In genomic region chr2:117360586-117360985, GRCh38 we compare ENCODE assay signal across 26 cellular contexts.
"Had no signal": no experiment of that assay in that cellular context is flagged by ENCODE, and none has a peak within 500 bp of the region (broad histone marks: within the 10 kb centered on the region; RNA-seq: fewer than 3 reads in every experiment).

No MANE protein-coding gene starts in this region.

- H3K27ac ChIP-seq: heart right ventricle, hepatocyte, left lung, lower lobe of right lung, ovary, skin epidermis, stomach, testis, thyroid gland, upper lobe of right lung had no signal

- DNase-seq: heart right ventricle; kidney glomerular epithelial cell; left colon; left lung; lower lobe of right lung; mammary epithelial cell; mesenchymal stem cell; naive thymus-derived CD4-positive, alpha-beta T cell; ovary; retina; right cardiac atrium; stimulated activated CD4-positive, alpha-beta T cell treated with anti-CD3 and anti-CD28 coated beads, Interleukin-12 subunit alpha, Interleukin-12 subunit beta, amount 100 ng/mL, for 4 hours; stimulated activated CD4-positive, alpha-beta T cell treated with anti-CD3 and anti-CD28 coated beads, Interleukin-15, amount 100 ng/mL, for 24 hours; stimulated activated CD4-positive, alpha-beta T cell treated with anti-CD3 and anti-CD28 coated beads, Interleukin-2, amount 100 ng/mL, for 24 hours; stimulated activated CD4-positive, alpha-beta T cell treated with anti-CD3 and anti-CD28 coated beads, Interleukin-4, amount 100 ng/mL, for 1 hour; stimulated activated naive B cell treated with anti-CD40 and anti-IgM and Interleukin-4, amounts not matched to agents 10 μg/mL and 1 μg/mL and 100 μg/mL, for 72 hours; stimulated activated naive CD8-positive, alpha-beta T cell treated with anti-CD3 and anti-CD28 coated beads, Interleukin-15, Interleukin-2, amounts not matched to agents 100 U/mL and 50 U/mL, for 24 hours; stomach; testis; thyroid gland; trophoblast cell; upper lobe of right lung had no signal

- H3K9me3 ChIP-seq: ovary, testis, thyroid gland had no signal

- H3K36me3 ChIP-seq: heart right ventricle, left lung, lower lobe of right lung, ovary, stomach, thyroid gland, upper lobe of right lung had no signal

- ATAC-seq: heart right ventricle; left colon; left lung; lower lobe of right lung; naive thymus-derived CD4-positive, alpha-beta T cell; natural killer cell treated with Interleukin-12 subunit alpha and Interleukin-12 subunit beta and Interleukin-15 and Interleukin-18, amount 100 ng/mL, for 72 hours; right cardiac atrium; sciatic nerve; stimulated activated naive B cell treated with anti-CD40 and anti-IgM and Interleukin-4, amounts not matched to agents 10 μg/mL and 1 μg/mL and 100 μg/mL, for 72 hours; stimulated activated naive CD8-positive, alpha-beta T cell treated with anti-CD3 and anti-CD28 coated beads, Interleukin-15, Interleukin-2, amounts not matched to agents 100 U/mL and 50 U/mL, for 24 hours; upper lobe of right lung had no signal

- H3K4me2 ChIP-seq: hepatocyte had no signal

- H3K4me3 ChIP-seq: heart right ventricle, hepatocyte, left lung, lower lobe of right lung, ovary, skin epidermis, stomach, testis, thyroid gland, upper lobe of right lung had no signal

- H3K27me3 ChIP-seq: heart right ventricle, hepatocyte, left lung, stomach, testis, thyroid gland, upper lobe of right lung had no signal

- H3K79me2 ChIP-seq: hepatocyte had no signal

- H3K4me1 ChIP-seq: heart right ventricle, left lung, lower lobe of right lung, stomach, testis, thyroid gland, upper lobe of right lung had no signal
